ENCODE assay signal across 8 cellular contexts in the genomic region with DNA sequence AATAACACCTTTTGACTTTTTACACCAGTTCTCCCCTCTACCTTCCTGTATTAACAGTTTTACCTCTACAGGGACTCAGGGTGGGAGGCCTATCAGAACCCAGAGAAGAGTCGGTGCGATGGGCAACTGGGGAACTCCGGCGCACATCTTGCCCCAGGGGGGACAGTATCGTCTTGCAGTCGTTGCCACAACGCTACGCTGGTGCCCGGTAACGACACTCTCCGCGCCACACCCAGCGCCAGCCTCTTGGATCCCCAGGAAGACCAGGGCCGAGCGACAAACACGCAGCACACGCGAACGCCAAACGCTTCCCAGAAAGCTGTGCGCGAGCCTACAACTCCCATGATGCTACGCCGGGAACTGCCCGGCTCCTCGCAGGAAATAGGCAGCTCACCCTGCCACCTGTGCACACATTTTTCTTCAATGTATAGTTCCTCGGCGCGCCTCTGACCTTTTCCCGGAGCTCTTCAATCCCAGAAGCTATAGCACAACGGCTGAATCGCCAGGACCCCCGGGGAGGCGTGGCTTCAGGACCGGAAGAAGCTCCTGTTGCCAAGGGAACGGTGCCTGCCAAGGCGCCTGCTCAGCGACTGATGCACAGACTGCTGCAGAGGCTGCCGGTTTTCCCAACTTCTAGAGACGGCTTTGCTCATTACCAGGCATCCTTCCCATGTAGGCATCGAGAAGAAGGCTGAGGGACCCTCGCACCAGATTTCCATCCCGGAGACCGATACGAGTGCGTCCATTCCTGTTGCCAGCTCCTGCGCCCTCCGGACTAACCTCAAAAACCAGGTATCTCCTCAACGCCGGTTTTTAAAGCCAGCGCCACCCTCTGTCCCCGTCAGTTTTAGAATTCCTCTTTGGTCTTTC. TPM values are rescaled to one million over a fixed set of nuclear protein-coding genes. Genes with fewer than 3 reads are reported as not detected.
DNase-seq lines count a peak whose midpoint lies in the region; ATAC-seq lines count a peak whose summit lies in the region.

A gene with protein sequence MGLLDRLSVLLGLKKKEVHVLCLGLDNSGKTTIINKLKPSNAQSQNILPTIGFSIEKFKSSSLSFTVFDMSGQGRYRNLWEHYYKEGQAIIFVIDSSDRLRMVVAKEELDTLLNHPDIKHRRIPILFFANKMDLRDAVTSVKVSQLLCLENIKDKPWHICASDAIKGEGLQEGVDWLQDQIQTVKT (plus strand): TSS at position 573 of the 870 bp plus-strand sequence. CDS start 3,350 bp downstream, outside the sequence.

- H3K4me3 Mint-ChIP-seq in activated CD8-positive, alpha-beta memory T cell treated with anti-CD3 and anti-CD28 coated beads, Interleukin-2, amount 10 ng/mL, durations not matched to agents 7 days and 5 days, result peak within 1 kb of the TSS; percentile 93

- H3K27me3 Mint-ChIP-seq in activated CD8-positive, alpha-beta memory T cell treated with anti-CD3 and anti-CD28 coated beads, Interleukin-2, amount 10 ng/mL, durations not matched to agents 7 days and 5 days, result peaks cover under 1% of the 10 kb centered on the region

- CTCF ChIA-PET in activated CD8-positive, alpha-beta memory T cell treated with anti-CD3 and anti-CD28 coated beads, Interleukin-2, amount 10 ng/mL, durations not matched to agents 7 days and 5 days (lab: Charles Lee), result interaction anchor here (0.9 to 2.9 kb wide), 7 partner anchors 30 to 838 kb away, joined by 3 to 12 read pairs (median 3); a partner anchor contains a TSS

- no peaks in the 10 kb centered on the region for H3K9me3 Mint-ChIP-seq in activated CD8-positive, alpha-beta memory T cell treated with anti-CD3 and anti-CD28 coated beads, Interleukin-2, amount 10 ng/mL, durations not matched to agents 7 days and 5 days (ENCODE audit: low read depth)

- peak within 1 kb of the TSS; percentile 89 for H3K27ac Mint-ChIP-seq in activated CD8-positive, alpha-beta memory T cell treated with anti-CD3 and anti-CD28 coated beads, Interleukin-2, amount 10 ng/mL, durations not matched to agents 7 days and 5 days

- H3K36me3 ChIP-seq in endocrine pancreas (ENCODE audit: control insufficient read depth, insufficient read depth, low read length), result no peaks in the 10 kb centered on the region

- H3K4me1 Mint-ChIP-seq in activated CD8-positive, alpha-beta memory T cell treated with anti-CD3 and anti-CD28 coated beads, Interleukin-2, amount 10 ng/mL, durations not matched to agents 7 days and 5 days, result peaks cover 27% of the 10 kb centered on the region

- peak; percentile 95 for ATAC-seq in GM21367 (IDR thresholded peaks at IDR 0.05; ENCODE audit: unreplicated experiment)
- peak; percentile 94 for ATAC-seq in activated CD8-positive, alpha-beta memory T cell treated with anti-CD3 and anti-CD28 coated beads, Interleukin-2, amount 10 ng/mL, durations not matched to agents 7 days and 5 days

- no peaks in the 10 kb centered on the region for H3K27me3 ChIP-seq in endocrine pancreas (ENCODE audit: control insufficient read depth, insufficient read depth, low read length)

- peaks cover 15% of the 10 kb centered on the region for H3K4me1 ChIP-seq in endocrine pancreas (ENCODE audit: control insufficient read depth, insufficient read depth, low read length)

- H3K36me3 Mint-ChIP-seq in activated CD8-positive, alpha-beta memory T cell treated with anti-CD3 and anti-CD28 coated beads, Interleukin-2, amount 10 ng/mL, durations not matched to agents 7 days and 5 days, result peaks cover under 1% of the 10 kb centered on the region

- in situ Hi-C loops in Caki2 (cut with HindIII; ENCODE audit: low pct_unique_long_range_greater_than_20kb, low sequenced_read_pairs), result no loop called here

- peak within 1 kb of the TSS; percentile 87 for H3K4me3 ChIP-seq in endocrine pancreas (ENCODE audit: control insufficient read depth, insufficient read depth, low read length)

- H3K9ac ChIP-seq in endocrine pancreas (ENCODE audit: control insufficient read depth, insufficient read depth, low read length), result peak within 1 kb of the TSS; percentile 80

- DNase-seq in Caki2 (ENCODE audit: low read depth) (peak; percentile 90), HT1080 (ENCODE audit: low read depth) (peak; percentile 90), NOMO-1 treated with DMSO at 0.1 percent for 48 hours (lab: John Stamatoyannopoulos, UW; ENCODE audit: unreplicated experiment) (peak; percentile 80), mesenteric fat pad (ENCODE audit: low spot score) (peak; percentile 91)
- peak; percentile 84 for DNase-seq in activated CD8-positive, alpha-beta memory T cell treated with anti-CD3 and anti-CD28 coated beads, Interleukin-2, amount 10 ng/mL, durations not matched to agents 7 days and 5 days
- peak; percentile 46 for DNase-seq in stimulated activated CD8-positive, alpha-beta memory T cell treated with anti-CD3 and anti-CD28 coated beads, Interleukin-15, amount 100 ng/mL, for 1 hour (ENCODE audit: low read depth)

- H3K9me3 ChIP-seq in endocrine pancreas (ENCODE audit: control insufficient read depth, low read length), result no peaks in the 10 kb centered on the region

RNA-seq across cellular contexts. Expression of the gene that starts here (rescaled TPM):
- total RNA-seq in Caki2 (2014; rRNA removed; shearing (Covaris generic); ENCODE audit: low replicate concordance), result 2.0 and 4.1 TPM in 2 replicates
- 7.3 and 8.3 TPM in 2 replicates for total RNA-seq in HT1080 (2014; rRNA removed; shearing (Covaris generic))
- 6.6 and 11.4 TPM in 2 replicates for polyA plus RNA-seq in HT1080 (2015; cell fraction: cytosol; rRNA removed)
- 8.7 and 12.1 TPM in 2 replicates for polyA plus RNA-seq in HT1080 (2015; cell fraction: nucleus; rRNA removed)
- total RNA-seq in activated CD8-positive, alpha-beta memory T cell treated with anti-CD3 and anti-CD28 coated beads, Interleukin-2, amount 10 ng/mL, durations not matched to agents 7 days and 5 days, result 1 to 10 TPM; 4.5 to 5.4 TPM
- total RNA-seq in mesenteric fat pad, result 4.0 TPM

Comparison
In these comparisons a context has a peak if more than half of its experiments do, and no peak if none do; other contexts are left out.
1. Peak in every context shown above with its lines: DNase-seq, ATAC-seq and H3K4me3 ChIP-seq.